1 cellular context compared by ENCODE assay signal in genomic region chr3:168095611-168096209, GRCh38.
A peak's percentile ranks its signal among the peaks of the same experiment; 100 is the strongest.
TF ChIP-seq lines count a peak whose summit lies in the region.

TSS of gene GOLIM4 (minus strand) at chr3:168095924. CDS start at chr3:168095285, 639 bp downstream.

TF ChIP-seq in HepG2, 621 proteins besides CTCF, POLR2A, EP300 and RAD21 (continued from another document and continues in another):
- TF ChIP-seq ZNF597 (CRISPR knock-in tag; IDR thresholded peaks at IDR 0.05) (no peak), ZNF720 (CRISPR knock-in tag; IDR thresholded peaks at IDR 0.05) (no peak), FOXA3 (CRISPR knock-in tag; IDR thresholded peaks at IDR 0.05) (peak; percentile 18; the same call in 1 of the 2 replicates), ZNF30 (CRISPR knock-in tag; IDR thresholded peaks at IDR 0.05) (peak; percentile 93), POLR2AphosphoS2 (IDR thresholded peaks at IDR 0.05; ENCODE audit: low read depth, low read length) (no peak), ZNF160 (CRISPR knock-in tag; IDR thresholded peaks at IDR 0.05) (0 out of 2 replicates have a peak, but pooled peaks have one; percentile 34), NCOR1 (IDR thresholded peaks at IDR 0.05; ENCODE audit: borderline replicate concordance, low read length) (no peak), ZNF33B (CRISPR knock-in tag; IDR thresholded peaks at IDR 0.05) (peak; percentile 96), ZNF556 (CRISPR knock-in tag; IDR thresholded peaks at IDR 0.05; ENCODE audit: borderline replicate concordance) (peak; percentile 33; the same call in 1 of the 2 replicates), ZNF292 (CRISPR knock-in tag; IDR thresholded peaks at IDR 0.05; ENCODE audit: borderline replicate concordance, low read depth) (no peak; the same call in 1 of the 2 replicates), SSRP1 (CRISPR knock-in tag; IDR thresholded peaks at IDR 0.05) (no peak), KAT8 (CRISPR knock-in tag; IDR thresholded peaks at IDR 0.05) (peak; percentile 69), HNF1A (IDR thresholded peaks at IDR 0.05; ENCODE audit: low read depth) (no peak), HNF1A (CRISPR knock-in tag; IDR thresholded peaks at IDR 0.05; ENCODE audit: borderline replicate concordance) (peak; percentile 52; the same call in 1 of the 2 replicates), SMAD3 (CRISPR knock-in tag; IDR thresholded peaks at IDR 0.05) (peak; percentile 39; the same call in 1 of the 2 replicates), FOSL2 (CRISPR knock-in tag; IDR thresholded peaks at IDR 0.05) (no peak), TBX2 (CRISPR knock-in tag; IDR thresholded peaks at IDR 0.05; ENCODE audit: borderline replicate concordance) (peak; percentile 89), BCL6 (CRISPR knock-in tag; IDR thresholded peaks at IDR 0.05) (peak; percentile 10; the same call in 1 of the 2 replicates), MAFF (IDR thresholded peaks at IDR 0.05; ENCODE audit: low read depth, low read length) (no peak), KLF16 (CRISPR knock-in tag; IDR thresholded peaks at IDR 0.05) (peak in 1 of 2 experiments; percentile 79; a peak in 2 of 4 replicates), ZBED4 (CRISPR knock-in tag; IDR thresholded peaks at IDR 0.05; ENCODE audit: borderline replicate concordance) (no peak; the same call in none of the 2 replicates), ZNF275 (CRISPR knock-in tag; IDR thresholded peaks at IDR 0.05; ENCODE audit: borderline replicate concordance) (peak; percentile 55; the same call in 1 of the 2 replicates), ZBTB1 (CRISPR knock-in tag; IDR thresholded peaks at IDR 0.05; ENCODE audit: borderline replicate concordance) (no peak), RXRA (CRISPR knock-in tag; IDR thresholded peaks at IDR 0.05) (peak; percentile 16; the same call in 1 of the 2 replicates), BRF2 (CRISPR knock-in tag; IDR thresholded peaks at IDR 0.05) (peak; percentile 96), ZNF350 (CRISPR knock-in tag; IDR thresholded peaks at IDR 0.05; ENCODE audit: borderline replicate concordance, low read depth) (peak; percentile 89), LBX2 (CRISPR knock-in tag; IDR thresholded peaks at IDR 0.05; ENCODE audit: borderline replicate concordance) (0 out of 2 replicates have a peak, but pooled peaks have one; percentile 36), MED13 (CRISPR knock-in tag; IDR thresholded peaks at IDR 0.05) (peak; percentile 82; the same call in 1 of the 2 replicates), ARID5B (CRISPR knock-in tag; IDR thresholded peaks at IDR 0.05) (peak; percentile 47; the same call in 1 of the 2 replicates), HIVEP1 (CRISPR knock-in tag; IDR thresholded peaks at IDR 0.05) (peak; percentile 84), PAWR (CRISPR knock-in tag; IDR thresholded peaks at IDR 0.05; ENCODE audit: borderline replicate concordance) (no peak), ZNF776 (CRISPR knock-in tag; IDR thresholded peaks at IDR 0.05) (no peak), ZNF605 (CRISPR knock-in tag; IDR thresholded peaks at IDR 0.05) (peak; percentile 93), SAP130 (CRISPR knock-in tag; IDR thresholded peaks at IDR 0.05; ENCODE audit: low read depth) (peak; percentile 96), EEA1 (CRISPR knock-in tag; IDR thresholded peaks at IDR 0.05; ENCODE audit: borderline replicate concordance) (no peak), HOXD1 (CRISPR knock-in tag; IDR thresholded peaks at IDR 0.05) (peak; percentile 3; the same call in 1 of the 2 replicates), PCBP2 (optimal IDR thresholded peaks at IDR 0.05; ENCODE audit: low read depth, low read length, poor library complexity, severe bottlenecking) (no peak), ISL2 (CRISPR knock-in tag; IDR thresholded peaks at IDR 0.05) (no peak), RARA (CRISPR knock-in tag; IDR thresholded peaks at IDR 0.05) (no peak; the same call in 1 of the 2 replicates), ZNF660 (CRISPR knock-in tag; IDR thresholded peaks at IDR 0.05; ENCODE audit: borderline replicate concordance, low read depth) (no peak), ZNF816 (CRISPR knock-in tag; IDR thresholded peaks at IDR 0.05; ENCODE audit: borderline replicate concordance) (no peak), ZNF7 (CRISPR knock-in tag; IDR thresholded peaks at IDR 0.05) (no peak), PRPF4 (IDR thresholded peaks at IDR 0.05; ENCODE audit: low read depth, low read length, poor library complexity, severe bottlenecking) (no peak), ZNF670 (CRISPR knock-in tag; IDR thresholded peaks at IDR 0.05; ENCODE audit: borderline replicate concordance) (no peak), SRY (CRISPR knock-in tag; IDR thresholded peaks at IDR 0.05) (peak; percentile 82; the same call in 1 of the 2 replicates), ATRX (CRISPR knock-in tag; IDR thresholded peaks at IDR 0.05; ENCODE audit: borderline replicate concordance) (no peak), HNF4G (IDR thresholded peaks at IDR 0.05; ENCODE audit: borderline replicate concordance, low read depth, low read length) (0 out of 2 replicates have a peak, but pooled peaks have one; percentile 41), HNF4G (CRISPR knock-in tag; IDR thresholded peaks at IDR 0.05; ENCODE audit: borderline replicate concordance, low read depth) (0 out of 2 replicates have a peak, but pooled peaks have one; percentile 51), ZNF496 (CRISPR knock-in tag; IDR thresholded peaks at IDR 0.05; ENCODE audit: insufficient replicate concordance) (no peak), EED (CRISPR knock-in tag; IDR thresholded peaks at IDR 0.05) (no peak; the same call in 1 of the 2 replicates)
